In the genomic region with DNA sequence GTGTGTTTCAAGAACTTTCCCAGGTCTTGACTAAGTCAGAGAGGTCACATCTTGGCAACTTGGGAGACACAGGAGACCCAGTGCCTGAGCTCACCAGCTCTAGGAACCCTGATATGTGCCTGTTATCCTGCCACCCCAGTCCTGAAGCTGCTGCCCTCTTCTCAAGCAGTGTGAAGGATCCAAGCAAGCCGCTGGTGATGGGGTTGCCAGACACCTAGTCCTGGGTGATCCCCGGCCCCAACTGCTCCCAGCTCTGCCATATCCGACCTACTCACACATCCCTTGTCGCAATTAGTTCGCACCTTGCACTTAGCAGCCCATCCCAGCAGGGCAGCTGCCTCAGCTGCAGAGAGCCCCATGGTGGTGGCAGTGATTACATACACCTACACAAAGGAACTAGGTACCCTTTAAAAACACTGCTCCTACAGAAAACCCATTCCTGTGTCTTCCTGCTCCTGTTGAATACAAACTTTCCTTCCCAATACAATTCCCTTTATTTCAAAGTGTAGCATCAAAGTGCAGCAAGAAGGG, we compare ENCODE assay signal across 1 cellular context.
TF ChIP-seq lines count a peak whose summit lies in the region.

No MANE protein-coding gene starts in this region.

TF ChIP-seq in GM23338, 12 proteins besides CTCF, POLR2A, EP300 and RAD21 (continued from another document):
- TF ChIP-seq, protein P1, sequence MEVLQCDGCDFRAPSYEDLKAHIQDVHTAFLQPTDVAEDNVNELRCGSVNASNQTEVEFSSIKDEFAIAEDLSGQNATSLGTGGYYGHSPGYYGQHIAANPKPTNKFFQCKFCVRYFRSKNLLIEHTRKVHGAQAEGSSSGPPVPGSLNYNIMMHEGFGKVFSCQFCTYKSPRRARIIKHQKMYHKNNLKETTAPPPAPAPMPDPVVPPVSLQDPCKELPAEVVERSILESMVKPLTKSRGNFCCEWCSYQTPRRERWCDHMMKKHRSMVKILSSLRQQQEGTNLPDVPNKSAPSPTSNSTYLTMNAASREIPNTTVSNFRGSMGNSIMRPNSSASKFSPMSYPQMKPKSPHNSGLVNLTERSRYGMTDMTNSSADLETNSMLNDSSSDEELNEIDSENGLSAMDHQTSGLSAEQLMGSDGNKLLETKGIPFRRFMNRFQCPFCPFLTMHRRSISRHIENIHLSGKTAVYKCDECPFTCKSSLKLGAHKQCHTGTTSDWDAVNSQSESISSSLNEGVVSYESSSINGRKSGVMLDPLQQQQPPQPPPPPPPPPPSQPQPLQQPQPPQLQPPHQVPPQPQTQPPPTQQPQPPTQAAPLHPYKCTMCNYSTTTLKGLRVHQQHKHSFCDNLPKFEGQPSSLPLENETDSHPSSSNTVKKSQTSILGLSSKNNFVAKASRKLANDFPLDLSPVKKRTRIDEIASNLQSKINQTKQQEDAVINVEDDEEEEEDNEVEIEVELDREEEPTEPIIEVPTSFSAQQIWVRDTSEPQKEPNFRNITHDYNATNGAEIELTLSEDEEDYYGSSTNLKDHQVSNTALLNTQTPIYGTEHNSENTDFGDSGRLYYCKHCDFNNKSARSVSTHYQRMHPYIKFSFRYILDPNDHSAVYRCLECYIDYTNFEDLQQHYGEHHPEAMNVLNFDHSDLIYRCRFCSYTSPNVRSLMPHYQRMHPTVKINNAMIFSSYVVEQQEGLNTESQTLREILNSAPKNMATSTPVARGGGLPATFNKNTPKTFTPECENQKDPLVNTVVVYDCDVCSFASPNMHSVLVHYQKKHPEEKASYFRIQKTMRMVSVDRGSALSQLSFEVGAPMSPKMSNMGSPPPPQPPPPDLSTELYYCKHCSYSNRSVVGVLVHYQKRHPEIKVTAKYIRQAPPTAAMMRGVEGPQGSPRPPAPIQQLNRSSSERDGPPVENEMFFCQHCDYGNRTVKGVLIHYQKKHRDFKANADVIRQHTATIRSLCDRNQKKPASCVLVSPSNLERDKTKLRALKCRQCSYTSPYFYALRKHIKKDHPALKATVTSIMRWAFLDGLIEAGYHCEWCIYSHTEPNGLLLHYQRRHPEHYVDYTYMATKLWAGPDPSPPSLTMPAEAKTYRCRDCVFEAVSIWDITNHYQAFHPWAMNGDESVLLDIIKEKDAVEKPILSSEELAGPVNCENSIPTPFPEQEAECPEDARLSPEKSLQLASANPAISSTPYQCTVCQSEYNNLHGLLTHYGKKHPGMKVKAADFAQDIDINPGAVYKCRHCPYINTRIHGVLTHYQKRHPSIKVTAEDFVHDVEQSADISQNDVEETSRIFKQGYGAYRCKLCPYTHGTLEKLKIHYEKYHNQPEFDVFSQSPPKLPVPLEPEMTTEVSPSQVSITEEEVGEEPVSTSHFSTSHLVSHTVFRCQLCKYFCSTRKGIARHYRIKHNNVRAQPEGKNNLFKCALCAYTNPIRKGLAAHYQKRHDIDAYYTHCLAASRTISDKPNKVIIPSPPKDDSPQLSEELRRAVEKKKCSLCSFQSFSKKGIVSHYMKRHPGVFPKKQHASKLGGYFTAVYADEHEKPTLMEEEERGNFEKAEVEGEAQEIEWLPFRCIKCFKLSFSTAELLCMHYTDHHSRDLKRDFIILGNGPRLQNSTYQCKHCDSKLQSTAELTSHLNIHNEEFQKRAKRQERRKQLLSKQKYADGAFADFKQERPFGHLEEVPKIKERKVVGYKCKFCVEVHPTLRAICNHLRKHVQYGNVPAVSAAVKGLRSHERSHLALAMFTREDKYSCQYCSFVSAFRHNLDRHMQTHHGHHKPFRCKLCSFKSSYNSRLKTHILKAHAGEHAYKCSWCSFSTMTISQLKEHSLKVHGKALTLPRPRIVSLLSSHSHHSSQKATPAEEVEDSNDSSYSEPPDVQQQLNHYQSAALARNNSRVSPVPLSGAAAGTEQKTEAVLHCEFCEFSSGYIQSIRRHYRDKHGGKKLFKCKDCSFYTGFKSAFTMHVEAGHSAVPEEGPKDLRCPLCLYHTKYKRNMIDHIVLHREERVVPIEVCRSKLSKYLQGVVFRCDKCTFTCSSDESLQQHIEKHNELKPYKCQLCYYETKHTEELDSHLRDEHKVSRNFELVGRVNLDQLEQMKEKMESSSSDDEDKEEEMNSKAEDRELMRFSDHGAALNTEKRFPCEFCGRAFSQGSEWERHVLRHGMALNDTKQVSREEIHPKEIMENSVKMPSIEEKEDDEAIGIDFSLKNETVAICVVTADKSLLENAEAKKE (CRISPR knock-in tag; IDR thresholded peaks at IDR 0.05) = no peak
- TF ChIP-seq, protein P2, sequence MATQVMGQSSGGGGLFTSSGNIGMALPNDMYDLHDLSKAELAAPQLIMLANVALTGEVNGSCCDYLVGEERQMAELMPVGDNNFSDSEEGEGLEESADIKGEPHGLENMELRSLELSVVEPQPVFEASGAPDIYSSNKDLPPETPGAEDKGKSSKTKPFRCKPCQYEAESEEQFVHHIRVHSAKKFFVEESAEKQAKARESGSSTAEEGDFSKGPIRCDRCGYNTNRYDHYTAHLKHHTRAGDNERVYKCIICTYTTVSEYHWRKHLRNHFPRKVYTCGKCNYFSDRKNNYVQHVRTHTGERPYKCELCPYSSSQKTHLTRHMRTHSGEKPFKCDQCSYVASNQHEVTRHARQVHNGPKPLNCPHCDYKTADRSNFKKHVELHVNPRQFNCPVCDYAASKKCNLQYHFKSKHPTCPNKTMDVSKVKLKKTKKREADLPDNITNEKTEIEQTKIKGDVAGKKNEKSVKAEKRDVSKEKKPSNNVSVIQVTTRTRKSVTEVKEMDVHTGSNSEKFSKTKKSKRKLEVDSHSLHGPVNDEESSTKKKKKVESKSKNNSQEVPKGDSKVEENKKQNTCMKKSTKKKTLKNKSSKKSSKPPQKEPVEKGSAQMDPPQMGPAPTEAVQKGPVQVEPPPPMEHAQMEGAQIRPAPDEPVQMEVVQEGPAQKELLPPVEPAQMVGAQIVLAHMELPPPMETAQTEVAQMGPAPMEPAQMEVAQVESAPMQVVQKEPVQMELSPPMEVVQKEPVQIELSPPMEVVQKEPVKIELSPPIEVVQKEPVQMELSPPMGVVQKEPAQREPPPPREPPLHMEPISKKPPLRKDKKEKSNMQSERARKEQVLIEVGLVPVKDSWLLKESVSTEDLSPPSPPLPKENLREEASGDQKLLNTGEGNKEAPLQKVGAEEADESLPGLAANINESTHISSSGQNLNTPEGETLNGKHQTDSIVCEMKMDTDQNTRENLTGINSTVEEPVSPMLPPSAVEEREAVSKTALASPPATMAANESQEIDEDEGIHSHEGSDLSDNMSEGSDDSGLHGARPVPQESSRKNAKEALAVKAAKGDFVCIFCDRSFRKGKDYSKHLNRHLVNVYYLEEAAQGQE (IDR thresholded peaks at IDR 0.05; ENCODE audit: unreplicated experiment) = no peak
- no peak for TF ChIP-seq ZNF331 (CRISPR knock-in tag; IDR thresholded peaks at IDR 0.05; ENCODE audit: low read depth)
- TF ChIP-seq CREB1 (CRISPR knock-in tag; IDR thresholded peaks at IDR 0.05; ENCODE audit: low read depth) = no peak
- no peak for TF ChIP-seq STAT1 (IDR thresholded peaks at IDR 0.05; ENCODE audit: unreplicated experiment)
- no peak for TF ChIP-seq EZH2phosphoT487 (IDR thresholded peaks at IDR 0.05; ENCODE audit: unreplicated experiment)
- TF ChIP-seq POLR2AphosphoS5 (IDR thresholded peaks at IDR 0.05; ENCODE audit: low read depth) = no peak
